ENCODE assay signal across 8 cellular contexts in the genomic region with DNA sequence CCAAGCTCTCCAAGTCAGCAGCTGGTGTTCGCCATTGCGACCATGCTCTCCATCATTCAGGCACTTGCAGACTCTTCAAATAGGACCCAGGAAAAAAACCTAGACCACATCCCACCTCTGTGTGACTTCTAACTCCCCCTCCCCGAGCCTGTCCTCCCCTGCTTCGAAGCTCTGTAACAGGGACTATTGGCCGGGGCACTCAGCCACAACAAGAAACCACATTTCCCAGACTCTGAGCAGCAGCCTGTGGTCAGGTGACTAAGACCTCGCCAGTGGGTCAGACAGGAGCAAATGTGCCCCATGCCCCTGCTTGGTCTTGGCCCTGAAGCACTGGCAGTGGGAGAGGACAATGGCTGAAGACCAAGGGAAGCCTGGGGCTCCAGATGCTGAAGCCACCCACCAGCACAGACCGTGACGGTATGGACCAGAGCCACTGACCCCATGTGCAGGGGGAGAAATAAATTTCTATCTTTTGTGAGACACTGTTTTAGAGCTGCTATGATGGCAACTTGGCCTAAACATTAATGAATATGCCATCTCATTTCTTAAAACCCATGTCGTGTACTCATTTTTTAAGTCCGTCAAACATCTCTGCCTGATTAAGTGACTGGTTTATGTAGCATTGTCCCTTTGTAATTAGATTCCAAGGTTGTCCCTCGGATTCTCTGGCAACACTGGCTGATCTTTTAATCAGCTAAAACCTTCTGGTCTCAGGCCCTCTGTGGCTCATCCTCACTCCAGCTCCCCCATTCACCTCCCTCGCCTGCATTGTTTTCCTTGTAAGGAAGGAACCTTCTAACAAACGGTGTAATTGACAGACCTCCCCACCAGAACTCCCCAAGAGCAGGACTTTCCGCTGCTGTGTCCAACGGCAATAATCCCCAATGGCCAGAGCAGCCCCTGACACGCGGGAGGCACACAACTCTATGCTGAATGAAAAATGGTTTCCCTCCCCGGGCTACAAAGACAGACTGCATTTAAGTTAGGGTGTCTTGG.
DNase-seq lines count a peak whose midpoint lies in the region; ATAC-seq and TF ChIP-seq lines count a peak whose summit lies in the region.

No MANE protein-coding gene starts in this region.

- H3K27ac Mint-ChIP-seq in GM23338 = 0 out of 2 replicates have a peak overlapping the region, but pooled peaks have one; percentile 66

- intact Hi-C loops in OCI-LY7 (cut with micrococcal nuclease; ENCODE audit: unreplicated experiment) = no loop called here
- intact Hi-C loops in uterus (cut with DNase I; ENCODE audit: low total_unique reads) = no loop called here

- TF ChIP-seq POLR2A in uterus (IDR thresholded peaks at IDR 0.05) = no peak

- H3K9me3 ChIP-seq in OCI-LY7 (ENCODE audit: low read length) (no peaks in the 10 kb centered on the region), uterus (no peaks in the 10 kb centered on the region)

- peaks cover 27% of the 10 kb centered on the region for H3K36me3 Mint-ChIP-seq in GM23338 (ENCODE audit: low read depth)

- DNase-seq in GM23338 (ENCODE audit: low spot score) (peak; percentile 74), OCI-LY7 (ENCODE audit: low spot score) (peak; percentile 6), epithelial cell of prostate (ENCODE audit: low read depth, low spot score) (no peak), uterus (no peak), OCI-M1 (lab: John Stamatoyannopoulos, UW) (no peak), NCI-H128 (lab: John Stamatoyannopoulos, UW; ENCODE audit: unreplicated experiment) (no peak), ureter (ENCODE audit: low spot score) (no peak)

- no peaks in the 10 kb centered on the region for H3K9me3 Mint-ChIP-seq in GM23338

- H3K27ac ChIP-seq in GM23338 (ENCODE audit: low read depth) (peak overlapping the region; percentile 63), OCI-LY7 (ENCODE audit: low read depth, low read length, poor library complexity, severe bottlenecking) (no peak overlapping the region), epithelial cell of prostate (peak overlapping the region; percentile 85), uterus (peak overlapping the region; percentile 29 to 79)

- peaks cover 82% of the 10 kb centered on the region for H3K4me1 Mint-ChIP-seq in GM23338

- H3K4me3 ChIP-seq in GM23338 = no peak overlapping the region
- no peak overlapping the region for H3K4me3 ChIP-seq in OCI-LY7 (ENCODE audit: low read depth, low read length, poor library complexity, severe bottlenecking)
- no peak overlapping the region for H3K4me3 ChIP-seq in uterus

- no TSS peak for BruUV-seq in OCI-LY7 (replicated peaks; lab: Mats Ljungman, UMichigan)

- H3K27me3 ChIP-seq in GM23338 (ENCODE audit: insufficient read depth) (no peaks in the 10 kb centered on the region), uterus (no peaks in the 10 kb centered on the region)

- H3K9me2 ChIP-seq in GM23338 (ENCODE audit: insufficient read depth) (no peaks in the 10 kb centered on the region), OCI-LY7 (ENCODE audit: insufficient read depth, low read length) (no peaks in the 10 kb centered on the region)

- peaks cover 84% of the 10 kb centered on the region for H3K79me2 ChIP-seq in GM23338 (replicated peaks; ENCODE audit: insufficient read depth)
- H3K79me2 ChIP-seq in OCI-LY7 (ENCODE audit: insufficient read depth, low read depth, low read length) = peaks cover 21% of the 10 kb centered on the region

- no peak overlapping the region for H2AFZ ChIP-seq in GM23338
- no peak overlapping the region for H2AFZ ChIP-seq in OCI-LY7 (ENCODE audit: low read length)

- H3K27me3 Mint-ChIP-seq in GM23338 (ENCODE audit: insufficient read depth, low read depth, poor library complexity) = peaks cover 2% of the 10 kb centered on the region

- H3K4me3 Mint-ChIP-seq in GM23338 = no peak overlapping the region; the same call in 2 of the 3 replicates

- no peak for TF ChIP-seq CTCF in GM23338 (conservative IDR thresholded peaks at IDR 0.05; ENCODE audit: low read depth in 2 of 2)
- TF ChIP-seq CTCF in OCI-LY7 (conservative IDR thresholded peaks at IDR 0.05; ENCODE audit: low read length) = no peak
- no peak for TF ChIP-seq CTCF in uterus (IDR thresholded peaks at IDR 0.05)

- peaks cover 9% of the 10 kb centered on the region for H3F3A ChIP-seq in GM23338 (replicated peaks; ENCODE audit: low read depth)

- H3K36me3 ChIP-seq in GM23338 (ENCODE audit: insufficient read depth) (peaks cover 3% of the 10 kb centered on the region; the same call in 1 of the 2 replicates), OCI-LY7 (ENCODE audit: insufficient read depth, low read length) (peaks cover 20% of the 10 kb centered on the region), uterus (no peaks in the 10 kb centered on the region)

- ATAC-seq in GM18502 (IDR thresholded peaks at IDR 0.05; ENCODE audit: poor library complexity, unreplicated experiment) (peak; percentile 41), GM23338 (peak; percentile 35)

- peaks cover 49% of the 10 kb centered on the region for H4K20me1 ChIP-seq in GM23338 (replicated peaks; ENCODE audit: insufficient read depth)
- no peaks in the 10 kb centered on the region for H4K20me1 ChIP-seq in OCI-LY7 (ENCODE audit: insufficient read depth, low read length)

- peaks cover 64% of the 10 kb centered on the region for H3K4me1 ChIP-seq in GM23338 (ENCODE audit: insufficient read depth)
- peaks cover 42% of the 10 kb centered on the region for H3K4me1 ChIP-seq in OCI-LY7 (ENCODE audit: insufficient read depth, low read length, poor library complexity, severe bottlenecking)
- peaks cover 8 to 29% of the 10 kb centered on the region in 2 donors for H3K4me1 ChIP-seq in uterus

- CTCF ChIA-PET in OCI-LY7 (lab: Charles Lee; ENCODE audit: unreplicated experiment) = no interaction called here

- H3K4me2 ChIP-seq in GM23338 (peak overlapping the region; percentile 5), OCI-LY7 (ENCODE audit: low read length) (peak overlapping the region; percentile 16; the same call in 1 of the 2 replicates)

- POLR2A ChIA-PET in OCI-LY7 (lab: Charles Lee) = interaction anchor here (0.6 kb wide), 1 partner anchor 37 kb away, joined by 3 read pairs; no protein-coding TSS in a partner anchor

TF ChIP-seq in GM23338, 12 proteins besides CTCF, POLR2A, EP300 and RAD21:
- TF ChIP-seq JUNB (IDR thresholded peaks at IDR 0.05; ENCODE audit: unreplicated experiment) = no peak
- no peak for TF ChIP-seq EZH2 (IDR thresholded peaks at IDR 0.05; ENCODE audit: low read depth, unreplicated experiment)
- TF ChIP-seq, protein P1, sequence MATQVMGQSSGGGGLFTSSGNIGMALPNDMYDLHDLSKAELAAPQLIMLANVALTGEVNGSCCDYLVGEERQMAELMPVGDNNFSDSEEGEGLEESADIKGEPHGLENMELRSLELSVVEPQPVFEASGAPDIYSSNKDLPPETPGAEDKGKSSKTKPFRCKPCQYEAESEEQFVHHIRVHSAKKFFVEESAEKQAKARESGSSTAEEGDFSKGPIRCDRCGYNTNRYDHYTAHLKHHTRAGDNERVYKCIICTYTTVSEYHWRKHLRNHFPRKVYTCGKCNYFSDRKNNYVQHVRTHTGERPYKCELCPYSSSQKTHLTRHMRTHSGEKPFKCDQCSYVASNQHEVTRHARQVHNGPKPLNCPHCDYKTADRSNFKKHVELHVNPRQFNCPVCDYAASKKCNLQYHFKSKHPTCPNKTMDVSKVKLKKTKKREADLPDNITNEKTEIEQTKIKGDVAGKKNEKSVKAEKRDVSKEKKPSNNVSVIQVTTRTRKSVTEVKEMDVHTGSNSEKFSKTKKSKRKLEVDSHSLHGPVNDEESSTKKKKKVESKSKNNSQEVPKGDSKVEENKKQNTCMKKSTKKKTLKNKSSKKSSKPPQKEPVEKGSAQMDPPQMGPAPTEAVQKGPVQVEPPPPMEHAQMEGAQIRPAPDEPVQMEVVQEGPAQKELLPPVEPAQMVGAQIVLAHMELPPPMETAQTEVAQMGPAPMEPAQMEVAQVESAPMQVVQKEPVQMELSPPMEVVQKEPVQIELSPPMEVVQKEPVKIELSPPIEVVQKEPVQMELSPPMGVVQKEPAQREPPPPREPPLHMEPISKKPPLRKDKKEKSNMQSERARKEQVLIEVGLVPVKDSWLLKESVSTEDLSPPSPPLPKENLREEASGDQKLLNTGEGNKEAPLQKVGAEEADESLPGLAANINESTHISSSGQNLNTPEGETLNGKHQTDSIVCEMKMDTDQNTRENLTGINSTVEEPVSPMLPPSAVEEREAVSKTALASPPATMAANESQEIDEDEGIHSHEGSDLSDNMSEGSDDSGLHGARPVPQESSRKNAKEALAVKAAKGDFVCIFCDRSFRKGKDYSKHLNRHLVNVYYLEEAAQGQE (IDR thresholded peaks at IDR 0.05; ENCODE audit: unreplicated experiment) = no peak
- TF ChIP-seq ZNF331 (CRISPR knock-in tag; IDR thresholded peaks at IDR 0.05; ENCODE audit: low read depth) = no peak
- no peak for TF ChIP-seq EZH2phosphoT487 (IDR thresholded peaks at IDR 0.05; ENCODE audit: unreplicated experiment)
- no peak for TF ChIP-seq STAT1 (IDR thresholded peaks at IDR 0.05; ENCODE audit: unreplicated experiment)
- TF ChIP-seq POLR2AphosphoS5 (IDR thresholded peaks at IDR 0.05; ENCODE audit: low read depth) = no peak
- no peak for TF ChIP-seq CREB1 (CRISPR knock-in tag; IDR thresholded peaks at IDR 0.05; ENCODE audit: low read depth)

Comparison
In these comparisons a context has a peak if more than half of its experiments do, and no peak if none do; other contexts are left out.
1. DNase-seq: peak in GM23338 (single experiment) and OCI-LY7 (single experiment); none in epithelial cell of prostate (single experiment), uterus (0 of 2), OCI-M1 (single experiment), NCI-H128 (single experiment) and ureter (single experiment).